31 cellular contexts compared by ENCODE assay signal in genomic region chr5:42595597-42595996, GRCh38.
A peak's percentile ranks its signal among the peaks of the same experiment; 100 is the strongest.
DNase-seq lines count a peak whose midpoint lies in the region; ATAC-seq and TF ChIP-seq lines count a peak whose summit lies in the region.
"Had no signal": no experiment of that assay in that cellular context is flagged by ENCODE, and none has a peak within 500 bp of the region (broad histone marks: within the 10 kb centered on the region; RNA-seq: fewer than 3 reads in every experiment).

No MANE protein-coding gene starts in this region.

- H3K4me3 ChIP-seq in HEK293 (ENCODE audit: low read depth, low read length) (no peak overlapping the region), psoas muscle (no peak overlapping the region)
- H3K4me3 ChIP-seq: cardiac muscle cell, coronary artery, uterus had no signal

- 20 to 32% (median 29%) methylated on average over 2 of the region's 2 CpGs for WGBS in psoas muscle, 3 donors

- no peaks in the 10 kb centered on the region for H3K27me3 ChIP-seq in psoas muscle (ENCODE audit: insufficient read depth in 3 of 3, low read length in 2 of 3)
- H3K27me3 ChIP-seq: BE2C, cardiac muscle cell, uterus had no signal

- H3K27ac ChIP-seq in HEK293 (ENCODE audit: extremely low read depth, low read depth, low read length) (no peak overlapping the region), psoas muscle (peak overlapping the region; percentile 82)
- H3K27ac ChIP-seq: cardiac muscle cell, coronary artery, uterus had no signal

- POLR2A ChIA-PET in HEK293 (lab: Yijun Ruan, JAX), result no interaction called here

- CTCF ChIA-PET in HEK293 (lab: Yijun Ruan, JAX), result interaction anchor here (0.6 to 3.2 kb wide), 4 partner anchors 12 to 193 kb away, joined by 3 to 15 read pairs (median 4); no protein-coding TSS in a partner anchor

- no peaks in the 10 kb centered on the region for H3K9me3 ChIP-seq in HEK293 (ENCODE audit: control insufficient read depth, insufficient read depth, low read depth, low read length)
- H3K9me3 ChIP-seq in psoas muscle, result no peaks in the 10 kb centered on the region
- H3K9me3 ChIP-seq: BE2C, uterus had no signal

- no peaks in the 10 kb centered on the region for H3K36me3 ChIP-seq in HEK293 (ENCODE audit: control insufficient read depth in 2 of 2, insufficient read depth in 1 of 2, low read length in 2 of 2)
- no peaks in the 10 kb centered on the region for H3K36me3 ChIP-seq in psoas muscle (ENCODE audit: insufficient read depth in 1 of 2, low read depth in 1 of 2)
- H3K36me3 ChIP-seq: BE2C, cardiac muscle cell, uterus had no signal

- H3K9me3 Mint-ChIP-seq in activated T-cell treated with anti-CD3 and anti-CD28 coated beads, Interleukin-2, amount 50 U/mL, for 4 hours, result no peaks in the 10 kb centered on the region
- H3K9me3 Mint-ChIP-seq: effector memory CD8-positive, alpha-beta T cell had no signal

- H3K36me3 Mint-ChIP-seq in activated T-cell treated with anti-CD3 and anti-CD28 coated beads, Interleukin-2, amount 50 U/mL, for 4 hours (ENCODE audit: insufficient read depth), result no peaks in the 10 kb centered on the region
- H3K36me3 Mint-ChIP-seq: activated naive CD8-positive, alpha-beta T cell; mesothelial cell of epicardium; natural killer cell; stimulated activated naive B cell treated with anti-CD40 and anti-IgM and Interleukin-4, amounts not matched to agents 10 μg/mL and 1 μg/mL and 100 μg/mL, for 72 hours; WTC11 had no signal

- H3K27me3 Mint-ChIP-seq in activated T-cell treated with anti-CD3 and anti-CD28 coated beads, Interleukin-2, amount 50 U/mL, for 4 hours (ENCODE audit: low read depth), result peaks cover 5% of the 10 kb centered on the region

- H3K4me1 Mint-ChIP-seq in activated T-cell treated with anti-CD3 and anti-CD28 coated beads, Interleukin-2, amount 50 U/mL, for 4 hours (ENCODE audit: low read depth), result peaks cover 2% of the 10 kb centered on the region

- intact Hi-C loops in psoas muscle (cut with DNase I), result no loop called here

- peaks cover 10% of the 10 kb centered on the region for H3K4me1 ChIP-seq in HEK293 (ENCODE audit: control insufficient read depth, insufficient read depth, low read length)
- H3K4me1 ChIP-seq in psoas muscle, result peaks cover 66% of the 10 kb centered on the region
- H3K4me1 ChIP-seq: BE2C, uterus had no signal

- TF ChIP-seq CTCF in HEK293 (tag by site-specific recombination; IDR thresholded peaks at IDR 0.05) (no peak), psoas muscle (IDR thresholded peaks at IDR 0.05) (no peak)

- DNase-seq in NCI-H2107 treated with DMSO at 0.1 percent for 48 hours (lab: John Stamatoyannopoulos, UW; ENCODE audit: unreplicated experiment) (peak; percentile 61), NCI-H2107 (lab: John Stamatoyannopoulos, UW) (no peak), NCI-H748 treated with DMSO at 0.1 percent for 48 hours (lab: John Stamatoyannopoulos, UW) (peak; percentile 78), psoas muscle (peak; percentile 27 to 63), GDM1 (lab: John Stamatoyannopoulos, UW) (no peak), NCI-H510A treated with DMSO at 0.1 percent for 48 hours (lab: John Stamatoyannopoulos, UW) (no peak)
- DNase-seq in activated T-cell treated with anti-CD3 and anti-CD28 coated beads, Interleukin-2, amount 50 U/mL, for 4 hours, result no peak
- DNase-seq: activated CD4-positive, alpha-beta T cell treated with anti-CD3 and anti-CD28 coated beads, Interleukin-2, amount 50 U/mL, for 48 hours; activated CD8-positive, alpha-beta memory T cell treated with anti-CD3 and anti-CD28 coated beads, Interleukin-2, amount 50 U/mL, for 48 hours; aorta; BE2C; effector memory CD8-positive, alpha-beta T cell; foreskin fibroblast; GOT3; Kasumi-1; natural killer cell; NCI-H1048; retina; SHP77 treated with DMSO at 0.1 percent for 48 hours; stimulated activated CD4-positive, alpha-beta T cell treated with anti-CD3 and anti-CD28 coated beads, Interleukin-4, amount 100 ng/mL, for 1 hour; stimulated activated naive B cell treated with anti-CD40 and anti-IgM and Interleukin-4, amounts not matched to agents 10 μg/mL and 1 μg/mL and 100 μg/mL, for 72 hours; SW 1271; T1000; uterus had no signal

- no peak overlapping the region for H3K4me3 Mint-ChIP-seq in activated T-cell treated with anti-CD3 and anti-CD28 coated beads, Interleukin-2, amount 50 U/mL, for 4 hours
- H3K4me3 Mint-ChIP-seq: activated naive CD8-positive, alpha-beta T cell; effector memory CD8-positive, alpha-beta T cell; mesothelial cell of epicardium; natural killer cell; stimulated activated naive B cell treated with anti-CD40 and anti-IgM and Interleukin-4, amounts not matched to agents 10 μg/mL and 1 μg/mL and 100 μg/mL, for 72 hours; WTC11 had no signal

- peak; percentile 85 to 89 (median 88) for ATAC-seq in psoas muscle
- ATAC-seq in activated T-cell treated with anti-CD3 and anti-CD28 coated beads, Interleukin-2, amount 50 U/mL, for 4 hours, result no peak
- ATAC-seq: effector memory CD8-positive, alpha-beta T cell; natural killer cell; Panc1; stimulated activated naive B cell treated with anti-CD40 and anti-IgM and Interleukin-4, amounts not matched to agents 10 μg/mL and 1 μg/mL and 100 μg/mL, for 72 hours; WTC11 had no signal

TF ChIP-seq in HEK293, 187 proteins besides CTCF, POLR2A, EP300 and RAD21 (continues in another document):
- TF ChIP-seq HOXA7 (CRISPR knock-in tag; IDR thresholded peaks at IDR 0.05; ENCODE audit: borderline replicate concordance), result no peak
- TF ChIP-seq ZSCAN23 (tag by site-specific recombination; IDR thresholded peaks at IDR 0.05), result no peak
- 0 out of 2 replicates have a peak, but pooled peaks have one; percentile 34 for TF ChIP-seq SP7 (tag by site-specific recombination; IDR thresholded peaks at IDR 0.05)
- no peak for TF ChIP-seq ZNF514 (tag by site-specific recombination; IDR thresholded peaks at IDR 0.05)
- peak; percentile 87 for TF ChIP-seq ZNF843 (tag by site-specific recombination; IDR thresholded peaks at IDR 0.05)
- no peak for TF ChIP-seq REPIN1 (tag by site-specific recombination; IDR thresholded peaks at IDR 0.05; ENCODE audit: low read depth)
- no peak for TF ChIP-seq PRDM4 (tag by site-specific recombination; IDR thresholded peaks at IDR 0.05)
- TF ChIP-seq ZNF175 (tag by site-specific recombination; IDR thresholded peaks at IDR 0.05), result no peak
- peak; percentile 60 for TF ChIP-seq ZNF580 (tag by site-specific recombination; IDR thresholded peaks at IDR 0.05)
- TF ChIP-seq ZNF530 (tag by site-specific recombination; IDR thresholded peaks at IDR 0.05; ENCODE audit: low read depth), result no peak
- TF ChIP-seq ZNF362 (tag by site-specific recombination; IDR thresholded peaks at IDR 0.05), result no peak
- TF ChIP-seq ZNF26 (tag by site-specific recombination; IDR thresholded peaks at IDR 0.05), result no peak
- no peak for TF ChIP-seq ZNF529 (tag by site-specific recombination; IDR thresholded peaks at IDR 0.05; ENCODE audit: insufficient replicate concordance)
- no peak for TF ChIP-seq KLF17 (tag by site-specific recombination; IDR thresholded peaks at IDR 0.05)
- no peak for TF ChIP-seq RBAK (tag by site-specific recombination; IDR thresholded peaks at IDR 0.05)

Comparison
In these comparisons a context has a peak if more than half of its experiments do, and no peak if none do; other contexts are left out.
1. DNase-seq: peak in NCI-H2107 treated with DMSO at 0.1 percent for 48 hours (single experiment), NCI-H748 treated with DMSO at 0.1 percent for 48 hours (single experiment) and psoas muscle (2 of 2); none in NCI-H2107 (single experiment), GDM1 (single experiment), NCI-H510A treated with DMSO at 0.1 percent for 48 hours (single experiment) and activated T-cell treated with anti-CD3 and anti-CD28 coated beads, Interleukin-2, amount 50 U/mL, for 4 hours (single experiment).
2. ATAC-seq: peak in psoas muscle (4 of 4); none in activated T-cell treated with anti-CD3 and anti-CD28 coated beads, Interleukin-2, amount 50 U/mL, for 4 hours (0 of 2).